1 cellular context compared by ENCODE assay signal in genomic region chr17:45322168-45322567, GRCh38.
TF ChIP-seq lines count a peak whose summit lies in the region.

No MANE protein-coding gene starts in this region.

TF ChIP-seq in H1, 55 proteins besides CTCF, POLR2A, EP300 and RAD21:
- TF ChIP-seq BCL11A (IDR thresholded peaks at IDR 0.05; ENCODE audit: low read depth in 2 of 2, low read length in 2 of 2) (no peak), TAF7 (optimal IDR thresholded peaks at IDR 0.05; ENCODE audit: borderline replicate concordance, low read depth, low read length) (no peak), SP1 (IDR thresholded peaks at IDR 0.05; ENCODE audit: low read depth, low read length) (no peak), GABPA (IDR thresholded peaks at IDR 0.05; ENCODE audit: borderline replicate concordance, insufficient read depth, low read length) (no peak), RFX5 (IDR thresholded peaks at IDR 0.05; ENCODE audit: borderline replicate concordance, low read depth, low read length) (no peak), E2F6 (IDR thresholded peaks at IDR 0.05) (no peak), HDAC6 (IDR thresholded peaks at IDR 0.05; ENCODE audit: low read depth, low read length) (no peak), JUN (IDR thresholded peaks at IDR 0.05; ENCODE audit: low read depth, low read length) (no peak), EGR1 (IDR thresholded peaks at IDR 0.05; ENCODE audit: borderline replicate concordance, low read depth, low read length) (no peak), ASH2L (IDR thresholded peaks at IDR 0.05; ENCODE audit: low read length) (no peak), ATF3 (IDR thresholded peaks at IDR 0.05; ENCODE audit: insufficient read depth, low read depth, low read length) (no peak), GTF2F1 (IDR thresholded peaks at IDR 0.05; ENCODE audit: borderline replicate concordance, low read depth, low read length) (no peak), CBX5 (IDR thresholded peaks at IDR 0.05; ENCODE audit: low read depth, low read length) (no peak)
